36 cellular contexts compared by ENCODE assay signal in the genomic region with DNA sequence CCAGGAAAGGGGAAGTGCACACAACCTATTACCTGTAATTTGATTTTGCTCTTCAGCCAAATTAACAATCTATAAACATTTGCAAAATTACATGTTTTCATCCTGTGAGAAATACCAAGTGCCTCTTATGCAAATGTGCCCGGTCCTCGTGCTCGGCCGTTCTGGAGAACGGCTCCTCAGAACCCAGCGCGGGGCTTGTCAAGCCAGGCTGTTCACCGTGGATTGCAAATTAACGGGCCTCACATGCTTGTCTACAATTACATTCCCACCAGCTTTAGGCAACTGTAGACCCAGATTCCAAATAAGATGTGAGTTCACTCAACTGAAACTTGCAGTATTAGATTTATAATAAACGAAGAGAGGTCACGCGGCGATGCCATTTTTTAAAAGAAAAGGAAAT. TPM values are rescaled to one million over a fixed set of nuclear protein-coding genes. Genes with fewer than 3 reads are reported as not detected.
"Had no signal": no experiment of that assay in that cellular context is flagged by ENCODE, and none has a peak within 500 bp of the region (broad histone marks: within the 10 kb centered on the region; RNA-seq: fewer than 3 reads in every experiment).

No MANE protein-coding gene starts in this region.

- H3K27ac Mint-ChIP-seq: activated B cell treated with CpG ODN at 0.5 μM for 24 hours; activated CD8-positive, alpha-beta T cell treated with anti-CD3 and anti-CD28 coated beads for 36 hours; activated naive CD8-positive, alpha-beta T cell; activated T-helper 1 cell treated with anti-CD3 and anti-CD28 coated beads, Interleukin-12 subunit alpha, Interleukin-12 subunit beta, Interleukin-2, Interleukin-4 antibody, amounts not matched to agents 30 ng/mL and 10 ng/mL and 1 ng/mL, durations not matched to agents 14 hours and 24 hours and 36 hours; activated T-helper 2 cell treated with anti-CD3 and anti-CD28 coated beads, Interferon-gamma antibody, Interleukin-2, Interleukin-4, amounts not matched to agents 10 μg/mL and 5 μg/mL and 100 μg/mL, durations not matched to agents 14 hours and 24 hours and 36 hours; effector memory CD8-positive, alpha-beta T cell; T-helper 17 cell; T-helper 2 cell treated with Interferon-gamma antibody and Interleukin-4, amounts not matched to agents 5 μg/mL and 100 μg/mL, for 36 hours had no signal

- H3K27ac ChIP-seq: body of pancreas, epithelial cell of prostate, esophagus squamous epithelium, gastroesophageal sphincter, WERI-Rb-1 had no signal

- ATAC-seq: activated CD4-positive, CD25-positive, alpha-beta regulatory T cell treated with anti-CD3 and anti-CD28 coated beads, Interleukin-2, amount 50 U/mL, for 24 hours; activated CD8-positive, alpha-beta T cell treated with anti-CD3 and anti-CD28 coated beads for 36 hours; body of pancreas; effector memory CD8-positive, alpha-beta T cell; gastroesophageal sphincter; T-helper 17 cell had no signal

- H3K4me3 ChIP-seq: body of pancreas, esophagus squamous epithelium, gastroesophageal sphincter had no signal

- H3K36me3 ChIP-seq: esophagus squamous epithelium, gastroesophageal sphincter, WERI-Rb-1 had no signal

- H3K9me3 ChIP-seq: body of pancreas, esophagus squamous epithelium, gastroesophageal sphincter had no signal

- H3K4me3 Mint-ChIP-seq: activated B cell treated with CpG ODN at 0.5 μM for 24 hours; activated CD8-positive, alpha-beta T cell treated with anti-CD3 and anti-CD28 coated beads for 36 hours; activated naive CD8-positive, alpha-beta T cell; activated T-helper 1 cell treated with anti-CD3 and anti-CD28 coated beads, Interleukin-12 subunit alpha, Interleukin-12 subunit beta, Interleukin-2, Interleukin-4 antibody, amounts not matched to agents 30 ng/mL and 10 ng/mL and 1 ng/mL, durations not matched to agents 14 hours and 24 hours and 36 hours; effector memory CD8-positive, alpha-beta T cell; T-helper 17 cell; T-helper 2 cell treated with Interferon-gamma antibody and Interleukin-4, amounts not matched to agents 5 μg/mL and 100 μg/mL, for 36 hours had no signal

- H3K9me3 Mint-ChIP-seq: activated B cell treated with CpG ODN at 0.5 μM for 24 hours; activated CD8-positive, alpha-beta T cell treated with anti-CD3 and anti-CD28 coated beads for 36 hours; activated T-helper 1 cell treated with anti-CD3 and anti-CD28 coated beads, Interleukin-12 subunit alpha, Interleukin-12 subunit beta, Interleukin-2, Interleukin-4 antibody, amounts not matched to agents 30 ng/mL and 10 ng/mL and 1 ng/mL, durations not matched to agents 14 hours and 24 hours and 36 hours; activated T-helper 2 cell treated with anti-CD3 and anti-CD28 coated beads, Interferon-gamma antibody, Interleukin-2, Interleukin-4, amounts not matched to agents 10 μg/mL and 5 μg/mL and 100 μg/mL, durations not matched to agents 14 hours and 24 hours and 36 hours; effector memory CD8-positive, alpha-beta T cell; T-helper 2 cell treated with Interferon-gamma antibody and Interleukin-4, amounts not matched to agents 5 μg/mL and 100 μg/mL, for 36 hours had no signal

- H3K4me1 Mint-ChIP-seq: activated B cell treated with CpG ODN at 0.5 μM for 24 hours, T-helper 17 cell had no signal

- H3K4me1 ChIP-seq: body of pancreas, gastroesophageal sphincter had no signal

- H3K36me3 Mint-ChIP-seq: activated naive CD8-positive, alpha-beta T cell had no signal

- H3K27me3 Mint-ChIP-seq: activated B cell treated with CpG ODN at 0.5 μM for 24 hours had no signal

- DNase-seq: activated B cell treated with CpG ODN at 0.5 μM for 24 hours; activated CD4-positive, alpha-beta T cell treated with anti-CD3 and anti-CD28 coated beads for 48 hours; activated CD4-positive, alpha-beta T cell treated with anti-CD3 and anti-CD28 coated beads, Interleukin-2, amount 50 U/mL, for 1 hour; activated CD4-positive, alpha-beta T cell treated with anti-CD3 and anti-CD28 coated beads, Interleukin-2, amount 50 U/mL, for 48 hours; activated CD8-positive, alpha-beta memory T cell treated with anti-CD3 and anti-CD28 coated beads for 24 hours; activated CD8-positive, alpha-beta T cell treated with anti-CD3 and anti-CD28 coated beads for 36 hours; activated gamma-delta T cell treated with Interleukin-2 at 50 U/mL for 16 hours; activated naive CD4-positive, alpha-beta T cell treated with anti-CD3 and anti-CD28 coated beads, Interleukin-2, amount 50 U/mL, for 16 hours; activated naive CD4-positive, alpha-beta T cell treated with Interleukin-2 at 50 U/mL for 16 hours; activated T-cell treated with anti-CD3 and anti-CD28 coated beads, Interleukin-2, amount 50 U/mL, for 48 hours; amniotic stem cell; anterior cingulate cortex; body of pancreas; caudate nucleus; cortex of kidney; dermis blood vessel endothelial cell; effector CD4-positive, alpha-beta T cell; effector memory CD8-positive, alpha-beta T cell; esophagus squamous epithelium; foreskin melanocyte; T-helper 1 cell; T-helper 17 cell; T1000; WERI-Rb-1 had no signal

RNA-seq across cellular contexts. Expression of a gene that starts 8.8 kb away (rescaled TPM):
- total RNA-seq: activated B cell treated with CpG ODN at 0.5 μM for 24 hours; activated CD8-positive, alpha-beta T cell treated with anti-CD3 and anti-CD28 coated beads for 36 hours; activated T-helper 1 cell treated with anti-CD3 and anti-CD28 coated beads, Interleukin-12 subunit alpha, Interleukin-12 subunit beta, Interleukin-2, Interleukin-4 antibody, amounts not matched to agents 30 ng/mL and 10 ng/mL and 1 ng/mL, durations not matched to agents 14 hours and 24 hours and 36 hours; activated T-helper 2 cell treated with anti-CD3 and anti-CD28 coated beads, Interferon-gamma antibody, Interleukin-2, Interleukin-4, amounts not matched to agents 10 μg/mL and 5 μg/mL and 100 μg/mL, durations not matched to agents 14 hours and 24 hours and 36 hours; body of pancreas; chondrocyte; dermis blood vessel endothelial cell; endothelial cell of umbilical vein; esophagus squamous epithelium; fibroblast of lung; fibroblast of villous mesenchyme; gastroesophageal sphincter; glomerular endothelial cell; T-helper 17 cell had no signal
